7 cellular contexts compared by ENCODE assay signal in genomic region chr1:223707270-223708000, GRCh38. TPM values are rescaled to one million over a fixed set of nuclear protein-coding genes. Genes with fewer than 3 reads are reported as not detected.
A peak's percentile ranks its signal among the peaks of the same experiment; 100 is the strongest.
DNase-seq lines count a peak whose midpoint lies in the region; ATAC-seq, FAIRE-seq and TF ChIP-seq lines count a peak whose summit lies in the region.

No MANE protein-coding gene starts in this region.

- WGBS in esophagus squamous epithelium, 2 donors: 18 to 29% methylated on average over 3 to 4 of the region's 6 CpGs

- no peak for TF ChIP-seq CTCF in PC-9 (conservative IDR thresholded peaks at IDR 0.05)
- TF ChIP-seq CTCF in esophagus squamous epithelium (IDR thresholded peaks at IDR 0.05): peak in 1 of 6 experiments; percentile 5

- peaks cover 94% of the 10 kb centered on the region for H3K4me1 ChIP-seq in PC-9 (replicated peaks; ENCODE audit: insufficient read depth)
- H3K4me1 ChIP-seq in esophagus squamous epithelium: peaks cover 27 to 77% (median 45%) of the 10 kb centered on the region in 3 donors

- DNase-seq in HK-2 (ENCODE audit: unreplicated experiment): peak; percentile 90
- peak; percentile 86 to 96 for DNase-seq in PC-9
- no peak for DNase-seq in esophagus squamous epithelium (lab: John Stamatoyannopoulos, UW)
- peak; percentile 92 for DNase-seq in posterior vena cava (ENCODE audit: low spot score)
- no peak for DNase-seq in stimulated activated CD4-positive, alpha-beta T cell treated with anti-CD3 and anti-CD28 coated beads, Interleukin-12 subunit alpha, Interleukin-12 subunit beta, amount 100 ng/mL, for 4 hours
- DNase-seq in GM12891 (ENCODE audit: insufficient read length, low spot score): no peak

- H3K4me3 ChIP-seq in PC-9: peak overlapping the region; percentile 45; the same call in 1 of the 2 replicates
- peak overlapping the region in 1 of 4 donors; percentile 27 for H3K4me3 ChIP-seq in esophagus squamous epithelium

- peaks cover 82% of the 10 kb centered on the region for H3F3A ChIP-seq in PC-9 (ENCODE audit: insufficient read depth, low read depth)

- no peak for ATAC-seq in GM19397 (IDR thresholded peaks at IDR 0.05; ENCODE audit: unreplicated experiment)

- H3K27ac ChIP-seq in PC-9 (peak overlapping the region; percentile 96), esophagus squamous epithelium (peak overlapping the region; percentile 81 to 91 (median 86))

- no peak overlapping the region for H2AFZ ChIP-seq in PC-9

- peak overlapping the region; percentile 87 for H3K4me2 ChIP-seq in PC-9

- POLR2A ChIA-PET in PC-9 (lab: Charles Lee; ENCODE audit: unreplicated experiment): interaction anchor here (0.5 to 2.5 kb wide), 7 partner anchors 11 to 344 kb away, joined by 3 to 11 read pairs (median 4); partner anchors contain the start of gene TP53BP2

- intact Hi-C loops in PC-9 (cut with micrococcal nuclease; ENCODE audit: unreplicated experiment): loop anchor here (2.0 to 10.0 kb wide), 5 partner anchors 65 to 1217 kb away; partner anchors contain the start of genes DNAH14 and TP53BP2
- intact Hi-C loops in esophagus squamous epithelium (cut with DNase I): no loop called here
- intact Hi-C loops in posterior vena cava (cut with DNase I): loop anchor here in 1 of 2 donors (5.0 kb wide), 1 partner anchor 740 kb away; no protein-coding TSS in a partner anchor

- H3K9me3 ChIP-seq in PC-9 (ENCODE audit: insufficient read depth, low read depth): no peaks in the 10 kb centered on the region
- no peaks in the 10 kb centered on the region for H3K9me3 ChIP-seq in esophagus squamous epithelium

- H4K20me1 ChIP-seq in PC-9 (ENCODE audit: insufficient read depth): no peaks in the 10 kb centered on the region

- H3K27me3 ChIP-seq in PC-9 (ENCODE audit: insufficient read depth, low read depth) (no peaks in the 10 kb centered on the region), esophagus squamous epithelium (no peaks in the 10 kb centered on the region)

- no peaks in the 10 kb centered on the region for H3K9me2 ChIP-seq in PC-9 (ENCODE audit: insufficient read depth)

- no peak for TF ChIP-seq POLR2A in esophagus squamous epithelium (IDR thresholded peaks at IDR 0.05)
- no peak for TF ChIP-seq POLR2A in GM12891 (IDR thresholded peaks at IDR 0.05; ENCODE audit: low read depth, low read length)

- H3K36me3 ChIP-seq in PC-9 (ENCODE audit: low read depth): no peaks in the 10 kb centered on the region
- H3K36me3 ChIP-seq in esophagus squamous epithelium: no peaks in the 10 kb centered on the region

- CTCF ChIA-PET in PC-9 (lab: Charles Lee): interaction anchor here (0.6 to 1.3 kb wide), 6 partner anchors 9 to 863 kb away, joined by 3 to 5 read pairs (median 4); no protein-coding TSS in a partner anchor

- no peak for FAIRE-seq in GM12891 (lab: Jason Lieb, UNC)

- H3K79me2 ChIP-seq in PC-9 (ENCODE audit: low read depth): peaks cover 47% of the 10 kb centered on the region

- BruUV-seq in PC-9 (replicated peaks; lab: Mats Ljungman, UMichigan): TSS peak; percentile 10

TF ChIP-seq in GM12891, 5 proteins besides CTCF, POLR2A, EP300 and RAD21:
- TF ChIP-seq PAX5 (IDR thresholded peaks at IDR 0.05; ENCODE audit: insufficient read depth, low read length, severe bottlenecking) (no peak), TAF1 (IDR thresholded peaks at IDR 0.05; ENCODE audit: low read depth, low read length) (no peak), POU2F2 (IDR thresholded peaks at IDR 0.05; ENCODE audit: low read depth, low read length) (no peak), SPI1 (IDR thresholded peaks at IDR 0.05; ENCODE audit: low read depth, low read length) (no peak), POLR2AphosphoS5 (IDR thresholded peaks at IDR 0.05; ENCODE audit: low read depth, low read length) (no peak)

RNA-seq across cellular contexts. Expression of gene CAPN2, which starts 4.9 kb away (rescaled TPM):
- total RNA-seq in PC-9 (2021) (376 and 459 TPM in 2 replicates), esophagus squamous epithelium (100 to 1,000 TPM; 145 to 234 (median 177) TPM), posterior vena cava (100 to 1,000 TPM; 234 to 289 TPM)
- polyA plus RNA-seq in GM12891 (2012; ENCODE audit: low read depth, missing spikeins): 1.9 TPM

RNA-seq across cellular contexts. Expression of gene CAPN8, which starts 41.9 kb away (rescaled TPM):
- total RNA-seq in PC-9 (2021) (85.6 and 94.7 TPM in 2 replicates), esophagus squamous epithelium (1 to 10 TPM in 1 of 4 donors, under 1 TPM in 2, not detected in 1; 0.26 to 1.1 (median 0.57) TPM), posterior vena cava (not detected)
- polyA plus RNA-seq in GM12891 (2012; ENCODE audit: low read depth, missing spikeins): not detected

Comparison
In these comparisons a context has a peak if more than half of its experiments do, and no peak if none do; other contexts are left out.
1. DNase-seq: peak in HK-2 (single experiment), PC-9 (2 of 2) and posterior vena cava (single experiment); none in esophagus squamous epithelium (single experiment), stimulated activated CD4-positive, alpha-beta T cell treated with anti-CD3 and anti-CD28 coated beads, Interleukin-12 subunit alpha, Interleukin-12 subunit beta, amount 100 ng/mL, for 4 hours (single experiment) and GM12891 (single experiment).
2. RNA of gene CAPN8, which starts 41.9 kb away (total RNA-seq): 85.6 to 94.7 TPM in PC-9; 0.26 to 1.1 TPM in esophagus squamous epithelium and not detected in posterior vena cava; every median in the first group is over 10 times any median in the second.